9 cellular contexts compared by ENCODE assay signal in genomic region chr6:72616406-72617015, GRCh38. TPM values are rescaled to one million over a fixed set of nuclear protein-coding genes. Genes with fewer than 3 reads are reported as not detected.
A peak's percentile ranks its signal among the peaks of the same experiment; 100 is the strongest.
DNase-seq lines count a peak whose midpoint lies in the region; ATAC-seq and TF ChIP-seq lines count a peak whose summit lies in the region.
"Had no signal": no experiment of that assay in that cellular context is flagged by ENCODE, and none has a peak within 500 bp of the region (broad histone marks: within the 10 kb centered on the region; RNA-seq: fewer than 3 reads in every experiment).

No MANE protein-coding gene starts in this region.

- H3K27ac Mint-ChIP-seq in chondrocyte (ENCODE audit: unreplicated experiment): no peak overlapping the region
- H3K27ac Mint-ChIP-seq in naive thymus-derived CD8-positive, alpha-beta T cell: peak overlapping the region in 9 of 10 donors; percentile 6 to 88 (median 59)
- H3K27ac Mint-ChIP-seq: activated naive CD8-positive, alpha-beta T cell treated with anti-CD3 and anti-CD28 coated beads, Interleukin-2, amount 10 ng/mL, durations not matched to agents 7 days and 5 days had no signal

- H3K27me3 Mint-ChIP-seq in chondrocyte (ENCODE audit: low read depth): no peaks in the 10 kb centered on the region
- H3K27me3 Mint-ChIP-seq in naive thymus-derived CD8-positive, alpha-beta T cell: no peaks in the 10 kb centered on the region
- H3K27me3 Mint-ChIP-seq: activated naive CD8-positive, alpha-beta T cell treated with anti-CD3 and anti-CD28 coated beads, Interleukin-2, amount 10 ng/mL, durations not matched to agents 7 days and 5 days had no signal

- TF ChIP-seq CTCF in chondrocyte (IDR thresholded peaks at IDR 0.05): peak; percentile 92

- H3K4me1 Mint-ChIP-seq in chondrocyte (ENCODE audit: low read depth): peaks cover 25% of the 10 kb centered on the region
- H3K4me1 Mint-ChIP-seq in naive thymus-derived CD8-positive, alpha-beta T cell: peaks cover 28 to 63% (median 57%) of the 10 kb centered on the region in 4 donors

- H3K4me3 Mint-ChIP-seq in chondrocyte (ENCODE audit: unreplicated experiment): no peak overlapping the region
- peak overlapping the region in 4 of 10 donors; percentile 10 to 57 (median 28) for H3K4me3 Mint-ChIP-seq in naive thymus-derived CD8-positive, alpha-beta T cell
- H3K4me3 Mint-ChIP-seq: activated naive CD8-positive, alpha-beta T cell treated with anti-CD3 and anti-CD28 coated beads, Interleukin-2, amount 10 ng/mL, durations not matched to agents 7 days and 5 days had no signal

- DNase-seq in NCI-H82 (lab: John Stamatoyannopoulos, UW) (peak; percentile 19), NCI-H82 treated with DMSO at 0.1 percent for 48 hours (lab: John Stamatoyannopoulos, UW; ENCODE audit: unreplicated experiment) (no peak), MV-4-11 (lab: John Stamatoyannopoulos, UW) (peak; percentile 3), chondrocyte (ENCODE audit: low spot score) (no peak), NCI-H146 treated with DMSO at 0.1 percent for 48 hours (lab: John Stamatoyannopoulos, UW; ENCODE audit: unreplicated experiment) (no peak)
- DNase-seq in naive thymus-derived CD8-positive, alpha-beta T cell: peak in 3 of 10 donors; percentile 50 to 57 (median 50)
- DNase-seq: activated naive CD8-positive, alpha-beta T cell treated with anti-CD3 and anti-CD28 coated beads, Interleukin-2, amount 10 ng/mL, durations not matched to agents 7 days and 5 days had no signal

- no peaks in the 10 kb centered on the region for H3K9me3 Mint-ChIP-seq in chondrocyte (ENCODE audit: low read depth)
- H3K9me3 Mint-ChIP-seq in naive thymus-derived CD8-positive, alpha-beta T cell: peaks cover 0 to 5% (median 2%) of the 10 kb centered on the region in 9 donors
- H3K9me3 Mint-ChIP-seq: activated naive CD8-positive, alpha-beta T cell treated with anti-CD3 and anti-CD28 coated beads, Interleukin-2, amount 10 ng/mL, durations not matched to agents 7 days and 5 days had no signal

- no peaks in the 10 kb centered on the region for H3K36me3 Mint-ChIP-seq in chondrocyte (ENCODE audit: low read depth)
- no peaks in the 10 kb centered on the region for H3K36me3 Mint-ChIP-seq in naive thymus-derived CD8-positive, alpha-beta T cell
- H3K36me3 Mint-ChIP-seq: activated naive CD8-positive, alpha-beta T cell treated with anti-CD3 and anti-CD28 coated beads, Interleukin-2, amount 10 ng/mL, durations not matched to agents 7 days and 5 days had no signal

- ATAC-seq in naive thymus-derived CD8-positive, alpha-beta T cell: no peak
- ATAC-seq in HG03159 (IDR thresholded peaks at IDR 0.05; ENCODE audit: unreplicated experiment) (no peak), HG03439 (IDR thresholded peaks at IDR 0.05; ENCODE audit: unreplicated experiment) (no peak)

- POLR2A ChIA-PET in naive thymus-derived CD8-positive, alpha-beta T cell (lab: Charles Lee): interaction anchor here (1.3 kb wide), 1 partner anchor 11 kb away, joined by 3 read pairs; no protein-coding TSS in a partner anchor

RNA-seq across cellular contexts. Expression of gene KCNQ5, which starts 5.4 kb away (rescaled TPM):
- 4.1 to 4.7 TPM (median 4.5 TPM) in 3 replicates for total RNA-seq in chondrocyte
- 10 to 100 TPM in 1 of 2 experiments, 1 to 10 TPM in 1; 9.4 to 10.7 TPM for total RNA-seq in naive thymus-derived CD8-positive, alpha-beta T cell
- polyA plus RNA-seq in naive thymus-derived CD8-positive, alpha-beta T cell: 1 to 10 TPM; 2.3 to 4.8 (median 3.5) TPM

Comparison
In these comparisons a context has a peak if more than half of its experiments do, and no peak if none do; other contexts are left out.
1. DNase-seq: peak in NCI-H82 (single experiment) and MV-4-11 (single experiment); none in NCI-H82 treated with DMSO at 0.1 percent for 48 hours (single experiment), chondrocyte (single experiment) and NCI-H146 treated with DMSO at 0.1 percent for 48 hours (single experiment).